Comparison of ENCODE assay signal across 7 cellular contexts in genomic region chrX:40471965-40472648, GRCh38.
DNase-seq lines count a peak whose midpoint lies in the region; ATAC-seq and TF ChIP-seq lines count a peak whose summit lies in the region.

No MANE protein-coding gene starts in this region.

- H3K4me1 Mint-ChIP-seq in memory B cell (peaks cover 16% of the 10 kb centered on the region), type B pancreatic cell (ENCODE audit: unreplicated experiment) (peaks cover 39% of the 10 kb centered on the region)

- H3K4me3 ChIP-seq in GM12875 (ENCODE audit: low read depth, low read length) = no peak overlapping the region
- H3K4me3 ChIP-seq in choroid plexus epithelial cell (ENCODE audit: low read depth, low read length) = peak overlapping the region; percentile 20
- H3K4me3 ChIP-seq in adrenal gland = no peak overlapping the region

- TF ChIP-seq RAD21 in Ishikawa (IDR thresholded peaks at IDR 0.05; ENCODE audit: low read depth) = peak; percentile 39

- WGBS in adrenal gland, 4 donors = 39 to 60% (median 52%) methylated on average over 7 to 16 of the region's 16 CpGs

- H3K36me3 Mint-ChIP-seq in memory B cell (no peaks in the 10 kb centered on the region), type B pancreatic cell (no peaks in the 10 kb centered on the region)

- 0 out of 2 replicates have a peak, but pooled peaks have one; percentile 17 for TF ChIP-seq CTCF in GM12875 (IDR thresholded peaks at IDR 0.05; ENCODE audit: borderline replicate concordance, insufficient read depth, low read depth, low read length)
- TF ChIP-seq CTCF in choroid plexus epithelial cell (conservative IDR thresholded peaks at IDR 0.05; ENCODE audit: low read depth, low read length) = no peak
- no peak for TF ChIP-seq CTCF in type B pancreatic cell (conservative IDR thresholded peaks at IDR 0.05)
- no peak for TF ChIP-seq CTCF in adrenal gland (IDR thresholded peaks at IDR 0.05)

- H3K27ac ChIP-seq in adrenal gland = no peak overlapping the region

- peak; percentile 56 for ATAC-seq in memory B cell (ENCODE audit: low read depth)

- H3K27me3 ChIP-seq in adrenal gland = peaks cover 5% of the 10 kb centered on the region

- TF ChIP-seq EP300 in Ishikawa (IDR thresholded peaks at IDR 0.05; ENCODE audit: borderline replicate concordance) = no peak

- no peaks in the 10 kb centered on the region for H3K9me3 ChIP-seq in adrenal gland (replicated peaks in 1 of 3)

- H3K36me3 ChIP-seq in adrenal gland (replicated peaks in 1 of 2) = no peaks in the 10 kb centered on the region

- H3K27me3 Mint-ChIP-seq in memory B cell = peaks cover 13% of the 10 kb centered on the region
- no peaks in the 10 kb centered on the region for H3K27me3 Mint-ChIP-seq in type B pancreatic cell

- DNase-seq in SW480 (ENCODE audit: low spot score) (peak; percentile 70), choroid plexus epithelial cell (ENCODE audit: low read depth) (peak; percentile 94), memory B cell (ENCODE audit: low spot score in 2 of 2) (peak in 1 of 2 donors; percentile 23), type B pancreatic cell (ENCODE audit: extremely low spot score, unreplicated experiment) (no peak), adrenal gland (no peak)

- H3K4me3 Mint-ChIP-seq in memory B cell (peak overlapping the region; percentile 66), type B pancreatic cell (peak overlapping the region; percentile 28)

- no peaks in the 10 kb centered on the region for H3K4me1 ChIP-seq in adrenal gland (replicated peaks in 1 of 2)

- H3K9me3 Mint-ChIP-seq in memory B cell (no peaks in the 10 kb centered on the region), type B pancreatic cell (no peaks in the 10 kb centered on the region)

- TF ChIP-seq POLR2A in adrenal gland (IDR thresholded peaks at IDR 0.05) = no peak

- intact Hi-C loops in adrenal gland (cut with DNase I) = no loop called here

- H3K27ac Mint-ChIP-seq in memory B cell (no peak overlapping the region), type B pancreatic cell (no peak overlapping the region)

TF ChIP-seq in Ishikawa, 13 proteins besides CTCF, POLR2A, EP300 and RAD21:
- TF ChIP-seq TEAD4 (IDR thresholded peaks at IDR 0.05) (peak; percentile 39), MAX (IDR thresholded peaks at IDR 0.05) (peak; percentile 52), FOXM1 (IDR thresholded peaks at IDR 0.05; ENCODE audit: borderline replicate concordance, low read depth) (no peak)
- TF ChIP-seq, protein P1, sequence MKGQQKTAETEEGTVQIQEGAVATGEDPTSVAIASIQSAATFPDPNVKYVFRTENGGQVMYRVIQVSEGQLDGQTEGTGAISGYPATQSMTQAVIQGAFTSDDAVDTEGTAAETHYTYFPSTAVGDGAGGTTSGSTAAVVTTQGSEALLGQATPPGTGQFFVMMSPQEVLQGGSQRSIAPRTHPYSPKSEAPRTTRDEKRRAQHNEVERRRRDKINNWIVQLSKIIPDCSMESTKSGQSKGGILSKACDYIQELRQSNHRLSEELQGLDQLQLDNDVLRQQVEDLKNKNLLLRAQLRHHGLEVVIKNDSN (IDR thresholded peaks at IDR 0.05) = peak; percentile 1; the same call in 1 of the 2 replicates

Comparison
In these comparisons a context has a peak if more than half of its experiments do, and no peak if none do; other contexts are left out.
1. DNase-seq: peak in SW480 (single experiment) and choroid plexus epithelial cell (single experiment); none in type B pancreatic cell (single experiment) and adrenal gland (0 of 7).